1 cellular context compared by ENCODE assay signal in the genomic region with DNA sequence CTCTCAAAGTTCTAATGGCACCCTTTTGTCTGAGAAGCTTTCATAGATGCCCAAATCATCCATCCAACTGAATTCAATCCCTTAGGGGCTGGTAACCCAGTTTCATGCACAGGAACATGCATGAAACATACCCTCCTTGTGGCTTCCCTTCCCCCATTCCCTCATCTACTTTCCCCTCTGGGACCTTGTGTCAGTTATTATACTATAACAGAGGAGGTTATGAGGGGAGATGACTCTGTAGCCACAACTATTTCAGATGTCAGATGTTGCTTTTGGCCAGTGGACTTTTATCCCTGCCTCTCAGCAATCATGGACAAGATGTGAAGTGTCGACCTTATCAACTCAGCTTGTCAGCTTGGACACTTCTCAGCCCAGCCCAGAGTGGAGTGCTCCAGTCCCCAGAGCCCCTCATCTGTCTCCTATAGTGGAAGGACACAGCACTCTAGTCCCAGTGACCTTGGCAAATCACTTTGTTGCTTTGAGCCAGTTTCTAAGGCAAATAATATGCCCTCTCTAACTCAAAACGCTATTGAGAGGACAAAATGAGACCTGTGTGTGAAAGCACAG.
TF ChIP-seq lines count a peak whose summit lies in the region.

No MANE protein-coding gene starts in this region.

TF ChIP-seq in endothelial cell of umbilical vein, 7 proteins besides CTCF, POLR2A, EP300 and RAD21:
- no peak for TF ChIP-seq FOS (IDR thresholded peaks at IDR 0.05; ENCODE audit: borderline replicate concordance, insufficient read depth, low read length)
- no peak for TF ChIP-seq EZH2 (IDR thresholded peaks at IDR 0.05; ENCODE audit: borderline replicate concordance, low read depth, low read length, severe bottlenecking)
- TF ChIP-seq MYC (IDR thresholded peaks at IDR 0.05; ENCODE audit: low read depth, low read length): no peak
- TF ChIP-seq POLR2AphosphoS5 (IDR thresholded peaks at IDR 0.05; ENCODE audit: insufficient read depth, low read depth, low read length): no peak
- TF ChIP-seq JUN (IDR thresholded peaks at IDR 0.05; ENCODE audit: borderline replicate concordance, insufficient read depth, insufficient read length, low read depth): no peak
- no peak for TF ChIP-seq GATA2 (IDR thresholded peaks at IDR 0.05; ENCODE audit: insufficient read depth, insufficient read length, low read depth, low read length)
- TF ChIP-seq, protein P1, sequence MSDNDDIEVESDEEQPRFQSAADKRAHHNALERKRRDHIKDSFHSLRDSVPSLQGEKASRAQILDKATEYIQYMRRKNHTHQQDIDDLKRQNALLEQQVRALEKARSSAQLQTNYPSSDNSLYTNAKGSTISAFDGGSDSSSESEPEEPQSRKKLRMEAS (IDR thresholded peaks at IDR 0.05; ENCODE audit: insufficient read depth, insufficient read length): no peak
